In the genomic region with DNA sequence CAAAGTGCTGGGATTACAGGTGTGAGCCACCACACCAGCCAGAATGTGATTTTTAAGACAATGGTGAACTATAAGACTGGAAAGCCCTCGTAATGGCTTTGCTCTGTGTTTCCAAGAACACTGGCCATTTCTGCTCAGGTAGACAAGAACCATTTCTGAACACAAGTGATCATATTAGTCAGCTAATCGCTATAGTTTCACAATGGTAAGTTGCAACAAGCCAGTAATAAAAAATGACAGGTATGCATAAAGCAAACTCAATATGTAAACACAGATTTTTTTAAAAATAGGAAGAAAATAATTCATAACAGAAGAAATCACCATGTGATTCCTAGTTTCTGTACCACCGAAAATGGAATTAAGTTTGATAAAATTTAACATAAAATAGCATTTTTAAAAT, we compare ENCODE assay signal across 26 cellular contexts.
"Had no signal": no experiment of that assay in that cellular context is flagged by ENCODE, and none has a peak within 500 bp of the region (broad histone marks: within the 10 kb centered on the region; RNA-seq: fewer than 3 reads in every experiment).

No MANE protein-coding gene starts in this region.

- H3K4me3 ChIP-seq: gastrocnemius medialis, spleen, suprapubic skin, tibial nerve had no signal

- ATAC-seq: activated CD4-positive, CD25-positive, alpha-beta regulatory T cell treated with anti-CD3 and anti-CD28 coated beads, Interleukin-2, amount 50 U/mL, for 24 hours; gastrocnemius medialis; left ventricle myocardium superior; right cardiac atrium had no signal

- H3K4me3 Mint-ChIP-seq: activated CD4-positive, alpha-beta memory T cell treated with anti-CD3 and anti-CD28 coated beads for 36 hours; activated CD4-positive, alpha-beta T cell treated with anti-CD3 and anti-CD28 coated beads, Interleukin-2, amount 10 ng/mL, durations not matched to agents 24 days and 14 days; activated naive CD4-positive, alpha-beta T cell treated with anti-CD3 and anti-CD28 coated beads, Interleukin-2, amount 10 ng/mL, durations not matched to agents 7 days and 5 days; activated naive CD8-positive, alpha-beta T cell treated with anti-CD3 and anti-CD28 coated beads, Interleukin-2, amount 10 ng/mL, durations not matched to agents 7 days and 5 days; activated T-helper 1 cell treated with anti-CD3 and anti-CD28 coated beads, Interleukin-12 subunit alpha, Interleukin-12 subunit beta, Interleukin-2, Interleukin-4 antibody, amounts not matched to agents 30 ng/mL and 10 ng/mL and 1 ng/mL, durations not matched to agents 14 hours and 24 hours and 36 hours; dendritic cell treated with granulocyte-macrophage colony-stimulating factor and Interleukin-4, amounts not matched to agents 40 ng/mL and 50 ng/mL, for 4 days; nephron had no signal

- H3K27ac Mint-ChIP-seq: activated CD4-positive, alpha-beta memory T cell treated with anti-CD3 and anti-CD28 coated beads for 36 hours; activated CD4-positive, alpha-beta T cell treated with anti-CD3 and anti-CD28 coated beads, Interleukin-2, amount 10 ng/mL, durations not matched to agents 24 days and 14 days; activated naive CD4-positive, alpha-beta T cell treated with anti-CD3 and anti-CD28 coated beads, Interleukin-2, amount 10 ng/mL, durations not matched to agents 7 days and 5 days; activated naive CD8-positive, alpha-beta T cell treated with anti-CD3 and anti-CD28 coated beads, Interleukin-2, amount 10 ng/mL, durations not matched to agents 7 days and 5 days; activated T-helper 1 cell treated with anti-CD3 and anti-CD28 coated beads, Interleukin-12 subunit alpha, Interleukin-12 subunit beta, Interleukin-2, Interleukin-4 antibody, amounts not matched to agents 30 ng/mL and 10 ng/mL and 1 ng/mL, durations not matched to agents 14 hours and 24 hours and 36 hours; dendritic cell treated with granulocyte-macrophage colony-stimulating factor and Interleukin-4, amounts not matched to agents 40 ng/mL and 50 ng/mL, for 4 days had no signal

- H3K36me3 ChIP-seq: brain microvascular endothelial cell, suprapubic skin, WERI-Rb-1 had no signal

- H3K27me3 Mint-ChIP-seq: activated CD4-positive, alpha-beta memory T cell treated with anti-CD3 and anti-CD28 coated beads for 36 hours; activated CD4-positive, alpha-beta T cell treated with anti-CD3 and anti-CD28 coated beads, Interleukin-2, amount 10 ng/mL, durations not matched to agents 24 days and 14 days; activated naive CD4-positive, alpha-beta T cell treated with anti-CD3 and anti-CD28 coated beads, Interleukin-2, amount 10 ng/mL, durations not matched to agents 7 days and 5 days; activated naive CD8-positive, alpha-beta T cell treated with anti-CD3 and anti-CD28 coated beads, Interleukin-2, amount 10 ng/mL, durations not matched to agents 7 days and 5 days; dendritic cell treated with granulocyte-macrophage colony-stimulating factor and Interleukin-4, amounts not matched to agents 40 ng/mL and 50 ng/mL, for 4 days had no signal

- H3K27ac ChIP-seq: brain microvascular endothelial cell, gastrocnemius medialis, suprapubic skin, tibial nerve, WERI-Rb-1 had no signal

- DNase-seq: activated CD4-positive, alpha-beta memory T cell treated with anti-CD3 and anti-CD28 coated beads for 36 hours; activated CD4-positive, alpha-beta T cell treated with anti-CD3 and anti-CD28 coated beads, Interleukin-2, amount 10 ng/mL, durations not matched to agents 24 days and 14 days; activated CD8-positive, alpha-beta memory T cell treated with anti-CD3 and anti-CD28 coated beads, Interleukin-2, amount 50 U/mL, for 4 hours; activated effector memory CD4-positive, alpha-beta T cell treated with anti-CD3 and anti-CD28 coated beads, Interleukin-2, amount 50 U/mL, for 16 hours; activated naive CD4-positive, alpha-beta T cell treated with anti-CD3 and anti-CD28 coated beads, Interleukin-2, amount 10 ng/mL, durations not matched to agents 7 days and 5 days; activated naive CD8-positive, alpha-beta T cell treated with anti-CD3 and anti-CD28 coated beads, Interleukin-2, amount 10 ng/mL, durations not matched to agents 7 days and 5 days; activated T-cell treated with anti-CD3 and anti-CD28 coated beads, Interleukin-2, amount 50 U/mL, for 1 hour; amniotic stem cell; brain microvascular endothelial cell; central memory CD4-positive, alpha-beta T cell; gastrocnemius medialis; glutamatergic neuron; islet precursor cell; left ventricle myocardium superior; posterior cingulate gyrus; right cardiac atrium; spleen; stimulated activated naive CD4-positive, alpha-beta T cell; T-helper 9 cell; WERI-Rb-1 had no signal

- H3K9me3 ChIP-seq: gastrocnemius medialis, spleen, suprapubic skin, tibial nerve had no signal

- H3K9me3 Mint-ChIP-seq: activated CD4-positive, alpha-beta memory T cell treated with anti-CD3 and anti-CD28 coated beads for 36 hours; activated CD4-positive, alpha-beta T cell treated with anti-CD3 and anti-CD28 coated beads, Interleukin-2, amount 10 ng/mL, durations not matched to agents 24 days and 14 days; activated naive CD4-positive, alpha-beta T cell treated with anti-CD3 and anti-CD28 coated beads, Interleukin-2, amount 10 ng/mL, durations not matched to agents 7 days and 5 days; activated T-helper 1 cell treated with anti-CD3 and anti-CD28 coated beads, Interleukin-12 subunit alpha, Interleukin-12 subunit beta, Interleukin-2, Interleukin-4 antibody, amounts not matched to agents 30 ng/mL and 10 ng/mL and 1 ng/mL, durations not matched to agents 14 hours and 24 hours and 36 hours; dendritic cell treated with granulocyte-macrophage colony-stimulating factor and Interleukin-4, amounts not matched to agents 40 ng/mL and 50 ng/mL, for 4 days; nephron had no signal

- H3K27me3 ChIP-seq: brain microvascular endothelial cell, gastrocnemius medialis, spleen, suprapubic skin, tibial nerve had no signal
